In the genomic region with DNA sequence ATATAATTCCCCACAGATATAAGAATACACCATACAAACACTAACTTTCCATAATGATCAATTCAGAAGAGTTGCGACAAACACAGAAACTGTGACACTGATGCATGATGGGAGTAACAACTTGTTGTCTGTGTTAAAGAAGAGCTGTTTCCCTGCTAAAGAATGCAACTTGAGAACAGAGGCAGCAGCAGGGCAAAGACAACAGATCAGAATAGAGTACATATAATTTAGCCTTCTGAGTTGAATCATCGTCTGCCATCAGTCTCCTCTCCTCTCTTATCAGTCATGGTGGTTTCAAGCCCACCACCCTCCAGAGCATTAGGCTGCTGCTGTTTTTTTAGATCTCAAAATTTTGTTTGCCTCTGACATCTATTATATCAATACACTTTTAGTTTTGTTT, we compare ENCODE assay signal across 23 cellular contexts.
"Had no signal": no experiment of that assay in that cellular context is flagged by ENCODE, and none has a peak within 500 bp of the region (broad histone marks: within the 10 kb centered on the region; RNA-seq: fewer than 3 reads in every experiment).

No MANE protein-coding gene starts in this region.

- H3K27ac ChIP-seq: esophagus squamous epithelium, heart left ventricle, vagina, VCaP had no signal

- H3K4me3 ChIP-seq: esophagus squamous epithelium, heart left ventricle, vagina had no signal

- H3K9me3 ChIP-seq: vagina had no signal

- H3K4me1 ChIP-seq: esophagus squamous epithelium, heart left ventricle, vagina had no signal

- ATAC-seq: activated CD4-positive, CD25-positive, alpha-beta regulatory T cell treated with anti-CD3 and anti-CD28 coated beads, Interleukin-2, amount 50 U/mL, for 24 hours; activated T-cell treated with anti-CD3 and anti-CD28 coated beads, Interleukin-2, amount 50 U/mL, for 72 hours; heart left ventricle; left cardiac atrium; naive thymus-derived CD4-positive, alpha-beta T cell; sciatic nerve; stimulated activated naive B cell treated with anti-CD40 and anti-IgM and Interleukin-4, amounts not matched to agents 10 μg/mL and 1 μg/mL and 100 μg/mL, for 72 hours had no signal

- H3K36me3 ChIP-seq: esophagus squamous epithelium, heart left ventricle, vagina had no signal

- DNase-seq: activated CD4-positive, alpha-beta memory T cell treated with anti-CD3 and anti-CD28 coated beads, Interleukin-2, amount 10 ng/mL, durations not matched to agents 7 days and 5 days; activated CD4-positive, alpha-beta T cell treated with anti-CD3 and anti-CD28 coated beads, Interleukin-2, amount 10 ng/mL, durations not matched to agents 24 days and 14 days; activated effector memory CD4-positive, alpha-beta T cell treated with Interleukin-2 at 50 U/mL for 16 hours; activated naive CD4-positive, alpha-beta T cell treated with anti-CD3 and anti-CD28 coated beads for 36 hours; activated naive CD8-positive, alpha-beta T cell treated with anti-CD3 and anti-CD28 coated beads, Interleukin-2, amount 10 ng/mL, durations not matched to agents 7 days and 5 days; activated T-cell treated with anti-CD3 and anti-CD28 coated beads, Interleukin-2, amount 50 U/mL, for 72 hours; central memory CD4-positive, alpha-beta T cell; cortex of kidney; endodermal cell; esophagus squamous epithelium; heart left ventricle; islet precursor cell; left cardiac atrium; naive thymus-derived CD4-positive, alpha-beta T cell; occipital lobe; stimulated activated CD4-positive, alpha-beta T cell treated with anti-CD3 and anti-CD28 coated beads, Interleukin-2, amount 100 ng/mL, for 48 hours; stimulated activated CD8-positive, alpha-beta memory T cell treated with anti-CD3 and anti-CD28 coated beads, Interleukin-4, amount 100 ng/mL, for 48 hours; stimulated activated naive B cell treated with anti-CD40 and anti-IgM and Interleukin-4, amounts not matched to agents 10 μg/mL and 1 μg/mL and 100 μg/mL, for 72 hours; trophoblast cell had no signal

- H3K27me3 ChIP-seq: esophagus squamous epithelium, heart left ventricle, vagina had no signal
